Comparison of ENCODE assay signal across 1 cellular context in genomic region chr5:172943283-172943841, GRCh38.
A peak's percentile ranks its signal among the peaks of the same experiment; 100 is the strongest.
TF ChIP-seq lines count a peak whose summit lies in the region.

No MANE protein-coding gene starts in this region.

TF ChIP-seq in K562, 482 proteins besides CTCF, POLR2A, EP300 and RAD21 (continued from another document and continues in another):
- TF ChIP-seq ADNP (tag; IDR thresholded peaks at IDR 0.05) (no peak), MAFG (tag; conservative IDR thresholded peaks at IDR 0.05) (no peak), SNRNP70 (optimal IDR thresholded peaks at IDR 0.05; ENCODE audit: low read depth, low read length) (no peak), POLR2B (IDR thresholded peaks at IDR 0.05; ENCODE audit: low read depth, partially characterized antibody) (no peak), KDM1A (IDR thresholded peaks at IDR 0.05) (peak; percentile 72 to 82), CSDE1 (IDR thresholded peaks at IDR 0.05) (no peak), POLR3G (IDR thresholded peaks at IDR 0.05; ENCODE audit: extremely low read depth, insufficient read length, insufficient replicate concordance) (no peak), E2F1 (CRISPR knock-in tag; IDR thresholded peaks at IDR 0.05) (no peak), CEBPB (tag; IDR thresholded peaks at IDR 0.05) (no peak), ZNF41 (CRISPR knock-in tag; conservative IDR thresholded peaks at IDR 0.05) (no peak), TRIM28 (IDR thresholded peaks at IDR 0.05) (no peak), SMAD1 (IDR thresholded peaks at IDR 0.05; ENCODE audit: low read depth, low read length, partially characterized antibody) (no peak), CTBP1 (IDR thresholded peaks at IDR 0.05; ENCODE audit: borderline replicate concordance) (peak; percentile 24; the same call in 1 of the 2 replicates), HDAC2 (IDR thresholded peaks at IDR 0.05) (0 out of 2 replicates have a peak, but pooled peaks have one; percentile 35), TAF7 (tag; IDR thresholded peaks at IDR 0.05) (no peak), ZBED1 (IDR thresholded peaks at IDR 0.05) (no peak), RBM25 (IDR thresholded peaks at IDR 0.05; ENCODE audit: low read depth, low read length, severe bottlenecking) (peak; percentile 73), RUNX1 (IDR thresholded peaks at IDR 0.05; ENCODE audit: low read depth) (no peak), CHD4 (IDR thresholded peaks at IDR 0.05; ENCODE audit: insufficient read depth, insufficient replicate concordance, low read depth, low read length, poor library complexity, severe bottlenecking) (peak; percentile 24), BCOR (IDR thresholded peaks at IDR 0.05) (peak; percentile 82), TCF7L2 (IDR thresholded peaks at IDR 0.05; ENCODE audit: low read depth, low read length) (no peak), JUN (IDR thresholded peaks at IDR 0.05; ENCODE audit: borderline replicate concordance, low read depth, low read length) (no peak), JUN (CRISPR knock-in tag; IDR thresholded peaks at IDR 0.05; ENCODE audit: borderline replicate concordance) (no peak), ZNF695 (CRISPR knock-in tag; IDR thresholded peaks at IDR 0.05) (no peak), MEIS2 (IDR thresholded peaks at IDR 0.05; ENCODE audit: partially characterized antibody) (peak; percentile 35), CXXC5 (CRISPR knock-in tag; IDR thresholded peaks at IDR 0.05) (no peak), LARP7 (IDR thresholded peaks at IDR 0.05) (no peak), TRIM24 (IDR thresholded peaks at IDR 0.05) (peak in 1 of 2 experiments; percentile 26; a peak in 1 of 4 replicates), ARID3A (IDR thresholded peaks at IDR 0.05; ENCODE audit: borderline replicate concordance, low read depth, low read length) (no peak), POLR2AphosphoS5 (IDR thresholded peaks at IDR 0.05; ENCODE audit: control insufficient read depth, insufficient read depth, low read depth, low read length) (0 out of 2 replicates have a peak, but pooled peaks have one; percentile 37), SMARCA5 (IDR thresholded peaks at IDR 0.05) (peak; percentile 82), CBFA2T3 (IDR thresholded peaks at IDR 0.05) (peak; percentile 66), ASH1L (IDR thresholded peaks at IDR 0.05; ENCODE audit: borderline replicate concordance, low read depth, partially characterized antibody) (no peak), ZNF146 (CRISPR knock-in tag; IDR thresholded peaks at IDR 0.05; ENCODE audit: unreplicated experiment) (no peak), FOXA3 (CRISPR knock-in tag; conservative IDR thresholded peaks at IDR 0.05 in 1 of 2, IDR thresholded peaks at IDR 0.05 in 1 of 2) (no peak), ARID1B (IDR thresholded peaks at IDR 0.05) (peak; percentile 69), RREB1 (CRISPR knock-in tag; IDR thresholded peaks at IDR 0.05) (no peak), SPI1 (IDR thresholded peaks at IDR 0.05; ENCODE audit: borderline replicate concordance, low read depth, low read length) (peak; percentile 84), ZNF133 (CRISPR knock-in tag; IDR thresholded peaks at IDR 0.05) (no peak)
- TF ChIP-seq, protein P1, sequence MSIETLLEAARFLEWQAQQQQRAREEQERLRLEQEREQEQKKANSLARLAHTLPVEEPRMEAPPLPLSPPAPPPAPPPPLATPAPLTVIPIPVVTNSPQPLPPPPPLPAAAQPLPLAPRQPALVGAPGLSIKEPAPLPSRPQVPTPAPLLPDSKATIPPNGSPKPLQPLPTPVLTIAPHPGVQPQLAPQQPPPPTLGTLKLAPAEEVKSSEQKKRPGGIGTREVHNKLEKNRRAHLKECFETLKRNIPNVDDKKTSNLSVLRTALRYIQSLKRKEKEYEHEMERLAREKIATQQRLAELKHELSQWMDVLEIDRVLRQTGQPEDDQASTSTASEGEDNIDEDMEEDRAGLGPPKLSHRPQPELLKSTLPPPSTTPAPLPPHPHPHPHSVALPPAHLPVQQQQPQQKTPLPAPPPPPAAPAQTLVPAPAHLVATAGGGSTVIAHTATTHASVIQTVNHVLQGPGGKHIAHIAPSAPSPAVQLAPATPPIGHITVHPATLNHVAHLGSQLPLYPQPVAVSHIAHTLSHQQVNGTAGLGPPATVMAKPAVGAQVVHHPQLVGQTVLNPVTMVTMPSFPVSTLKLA (conservative IDR thresholded peaks at IDR 0.05): 0 out of 4 replicates have a peak, but pooled peaks of 1 of the 2 experiments have one; percentile 30
- TF ChIP-seq, protein P2, sequence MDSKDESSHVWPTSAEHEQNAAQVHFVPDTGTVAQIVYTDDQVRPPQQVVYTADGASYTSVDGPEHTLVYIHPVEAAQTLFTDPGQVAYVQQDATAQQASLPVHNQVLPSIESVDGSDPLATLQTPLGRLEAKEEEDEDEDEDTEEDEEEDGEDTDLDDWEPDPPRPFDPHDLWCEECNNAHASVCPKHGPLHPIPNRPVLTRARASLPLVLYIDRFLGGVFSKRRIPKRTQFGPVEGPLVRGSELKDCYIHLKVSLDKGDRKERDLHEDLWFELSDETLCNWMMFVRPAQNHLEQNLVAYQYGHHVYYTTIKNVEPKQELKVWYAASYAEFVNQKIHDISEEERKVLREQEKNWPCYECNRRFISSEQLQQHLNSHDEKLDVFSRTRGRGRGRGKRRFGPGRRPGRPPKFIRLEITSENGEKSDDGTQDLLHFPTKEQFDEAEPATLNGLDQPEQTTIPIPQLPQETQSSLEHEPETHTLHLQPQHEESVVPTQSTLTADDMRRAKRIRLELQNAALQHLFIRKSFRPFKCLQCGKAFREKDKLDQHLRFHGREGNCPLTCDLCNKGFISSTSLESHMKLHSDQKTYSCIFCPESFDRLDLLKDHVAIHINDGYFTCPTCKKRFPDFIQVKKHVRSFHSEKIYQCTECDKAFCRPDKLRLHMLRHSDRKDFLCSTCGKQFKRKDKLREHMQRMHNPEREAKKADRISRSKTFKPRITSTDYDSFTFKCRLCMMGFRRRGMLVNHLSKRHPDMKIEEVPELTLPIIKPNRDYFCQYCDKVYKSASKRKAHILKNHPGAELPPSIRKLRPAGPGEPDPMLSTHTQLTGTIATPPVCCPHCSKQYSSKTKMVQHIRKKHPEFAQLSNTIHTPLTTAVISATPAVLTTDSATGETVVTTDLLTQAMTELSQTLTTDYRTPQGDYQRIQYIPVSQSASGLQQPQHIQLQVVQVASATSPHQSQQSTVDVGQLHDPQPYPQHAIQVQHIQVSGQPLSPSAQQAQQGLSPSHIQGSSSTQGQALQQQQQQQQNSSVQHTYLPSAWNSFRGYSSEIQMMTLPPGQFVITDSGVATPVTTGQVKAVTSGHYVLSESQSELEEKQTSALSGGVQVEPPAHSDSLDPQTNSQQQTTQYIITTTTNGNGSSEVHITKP (IDR thresholded peaks at IDR 0.05; ENCODE audit: partially characterized antibody): peak; percentile 34
- TF ChIP-seq, protein P3, sequence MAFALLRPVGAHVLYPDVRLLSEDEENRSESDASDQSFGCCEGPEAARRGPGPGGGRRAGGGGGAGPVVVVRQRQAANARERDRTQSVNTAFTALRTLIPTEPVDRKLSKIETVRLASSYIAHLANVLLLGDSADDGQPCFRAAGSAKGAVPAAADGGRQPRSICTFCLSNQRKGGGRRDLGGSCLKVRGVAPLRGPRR (CRISPR knock-in tag; IDR thresholded peaks at IDR 0.05): no peak
- TF ChIP-seq, protein P4, sequence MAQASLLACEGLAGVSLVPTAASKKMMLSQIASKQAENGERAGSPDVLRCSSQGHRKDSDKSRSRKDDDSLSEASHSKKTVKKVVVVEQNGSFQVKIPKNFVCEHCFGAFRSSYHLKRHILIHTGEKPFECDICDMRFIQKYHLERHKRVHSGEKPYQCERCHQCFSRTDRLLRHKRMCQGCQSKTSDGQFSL (CRISPR knock-in tag; IDR thresholded peaks at IDR 0.05): peak; percentile 85
- TF ChIP-seq, protein P4 (tag; IDR thresholded peaks at IDR 0.05): peak in 1 of 2 experiments; percentile 55; a peak in 2 of 4 replicates
- TF ChIP-seq, protein P5, sequence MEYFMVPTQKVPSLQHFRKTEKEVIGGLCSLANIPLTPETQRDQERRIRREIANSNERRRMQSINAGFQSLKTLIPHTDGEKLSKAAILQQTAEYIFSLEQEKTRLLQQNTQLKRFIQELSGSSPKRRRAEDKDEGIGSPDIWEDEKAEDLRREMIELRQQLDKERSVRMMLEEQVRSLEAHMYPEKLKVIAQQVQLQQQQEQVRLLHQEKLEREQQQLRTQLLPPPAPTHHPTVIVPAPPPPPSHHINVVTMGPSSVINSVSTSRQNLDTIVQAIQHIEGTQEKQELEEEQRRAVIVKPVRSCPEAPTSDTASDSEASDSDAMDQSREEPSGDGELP (CRISPR knock-in tag; IDR thresholded peaks at IDR 0.05; ENCODE audit: borderline replicate concordance): peak; percentile 18; the same call in 1 of the 2 replicates
- TF ChIP-seq, protein P6, sequence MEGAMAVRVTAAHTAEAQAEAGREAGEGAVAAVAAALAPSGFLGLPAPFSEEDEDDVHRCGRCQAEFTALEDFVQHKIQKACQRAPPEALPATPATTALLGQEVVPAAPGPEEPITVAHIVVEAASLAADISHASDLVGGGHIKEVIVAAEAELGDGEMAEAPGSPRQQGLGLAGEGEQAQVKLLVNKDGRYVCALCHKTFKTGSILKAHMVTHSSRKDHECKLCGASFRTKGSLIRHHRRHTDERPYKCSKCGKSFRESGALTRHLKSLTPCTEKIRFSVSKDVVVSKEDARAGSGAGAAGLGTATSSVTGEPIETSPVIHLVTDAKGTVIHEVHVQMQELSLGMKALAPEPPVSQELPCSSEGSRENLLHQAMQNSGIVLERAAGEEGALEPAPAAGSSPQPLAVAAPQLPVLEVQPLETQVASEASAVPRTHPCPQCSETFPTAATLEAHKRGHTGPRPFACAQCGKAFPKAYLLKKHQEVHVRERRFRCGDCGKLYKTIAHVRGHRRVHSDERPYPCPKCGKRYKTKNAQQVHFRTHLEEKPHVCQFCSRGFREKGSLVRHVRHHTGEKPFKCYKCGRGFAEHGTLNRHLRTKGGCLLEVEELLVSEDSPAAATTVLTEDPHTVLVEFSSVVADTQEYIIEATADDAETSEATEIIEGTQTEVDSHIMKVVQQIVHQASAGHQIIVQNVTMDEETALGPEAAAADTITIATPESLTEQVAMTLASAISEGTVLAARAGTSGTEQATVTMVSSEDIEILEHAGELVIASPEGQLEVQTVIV (CRISPR knock-in tag; IDR thresholded peaks at IDR 0.05; ENCODE audit: borderline replicate concordance): no peak
- TF ChIP-seq, protein P7, sequence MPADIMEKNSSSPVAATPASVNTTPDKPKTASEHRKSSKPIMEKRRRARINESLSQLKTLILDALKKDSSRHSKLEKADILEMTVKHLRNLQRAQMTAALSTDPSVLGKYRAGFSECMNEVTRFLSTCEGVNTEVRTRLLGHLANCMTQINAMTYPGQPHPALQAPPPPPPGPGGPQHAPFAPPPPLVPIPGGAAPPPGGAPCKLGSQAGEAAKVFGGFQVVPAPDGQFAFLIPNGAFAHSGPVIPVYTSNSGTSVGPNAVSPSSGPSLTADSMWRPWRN (IDR thresholded peaks at IDR 0.05; ENCODE audit: low read depth): no peak
